25 cellular contexts compared by ENCODE assay signal in genomic region chr18:43515481-43515880, GRCh38.
"Had no signal": no experiment of that assay in that cellular context is flagged by ENCODE, and none has a peak within 500 bp of the region (broad histone marks: within the 10 kb centered on the region; RNA-seq: fewer than 3 reads in every experiment).

No MANE protein-coding gene starts in this region.

- DNase-seq: hippocampal formation; islet precursor cell; left ventricle myocardium inferior; midbrain; mucosa of descending colon; naive thymus-derived CD4-positive, alpha-beta T cell; ovary; right lobe of liver; stimulated activated CD4-positive, alpha-beta T cell treated with anti-CD3 and anti-CD28 coated beads, Interleukin-1b, Interleukin-23, amount 100 ng/mL, for 48 hours; stimulated activated CD4-positive, alpha-beta T cell treated with anti-CD3 and anti-CD28 coated beads, Interleukin-2, amount 100 ng/mL, for 48 hours; stimulated activated CD4-positive, alpha-beta T cell treated with anti-CD3 and anti-CD28 coated beads, Interleukin-4, amount 100 ng/mL, for 4 hours; stimulated activated CD8-positive, alpha-beta memory T cell treated with anti-CD3 and anti-CD28 coated beads, Interleukin-4, amount 100 ng/mL, for 48 hours; stimulated activated naive CD4-positive, alpha-beta T cell treated with Interleukin-2 at 50 U/mL for 16 hours; stimulated activated naive CD8-positive, alpha-beta T cell treated with anti-CD3 and anti-CD28 coated beads, Interleukin-15, amount 100 ng/mL, for 72 hours; substantia nigra; thyroid gland; transverse colon; upper lobe of left lung had no signal

- H3K4me1 ChIP-seq: left ventricle myocardium inferior, right atrium auricular region, right lobe of liver, thyroid gland, transverse colon, upper lobe of left lung, vagina had no signal

- H3K27ac ChIP-seq: left ventricle myocardium inferior, ovary, right atrium auricular region, right lobe of liver, thyroid gland, transverse colon, upper lobe of left lung, vagina had no signal

- H3K4me3 Mint-ChIP-seq: naive thymus-derived CD4-positive, alpha-beta T cell; natural killer cell treated with Interleukin-12 subunit alpha and Interleukin-12 subunit beta and Interleukin-15 and Interleukin-18, amount 100 ng/mL, for 72 hours; stimulated activated memory B cell treated with anti-CD40 and anti-IgM and Interleukin-4, amounts not matched to agents 10 μg/mL and 1 μg/mL and 100 μg/mL, for 72 hours; stimulated activated naive CD8-positive, alpha-beta T cell treated with anti-CD3 and anti-CD28 coated beads, Interleukin-15, amount 100 ng/mL, for 72 hours had no signal

- H3K4me2 ChIP-seq: smooth muscle cell had no signal

- H3K36me3 Mint-ChIP-seq: naive thymus-derived CD4-positive, alpha-beta T cell; stimulated activated memory B cell treated with anti-CD40 and anti-IgM and Interleukin-4, amounts not matched to agents 10 μg/mL and 1 μg/mL and 100 μg/mL, for 72 hours had no signal

- H3K27me3 ChIP-seq: ovary, right atrium auricular region, right lobe of liver, thyroid gland, transverse colon, upper lobe of left lung, vagina had no signal

- H3K27me3 Mint-ChIP-seq: naive thymus-derived CD4-positive, alpha-beta T cell; natural killer cell treated with Interleukin-12 subunit alpha and Interleukin-12 subunit beta and Interleukin-15 and Interleukin-18, amount 100 ng/mL, for 72 hours; progenitor cell of endocrine pancreas; stimulated activated memory B cell treated with anti-CD40 and anti-IgM and Interleukin-4, amounts not matched to agents 10 μg/mL and 1 μg/mL and 100 μg/mL, for 72 hours; stimulated activated naive CD8-positive, alpha-beta T cell treated with anti-CD3 and anti-CD28 coated beads, Interleukin-15, amount 100 ng/mL, for 72 hours had no signal

- H3K4me1 Mint-ChIP-seq: naive thymus-derived CD4-positive, alpha-beta T cell; stimulated activated memory B cell treated with anti-CD40 and anti-IgM and Interleukin-4, amounts not matched to agents 10 μg/mL and 1 μg/mL and 100 μg/mL, for 72 hours; stimulated activated naive CD8-positive, alpha-beta T cell treated with anti-CD3 and anti-CD28 coated beads, Interleukin-15, amount 100 ng/mL, for 72 hours had no signal

- H3K27ac Mint-ChIP-seq: naive thymus-derived CD4-positive, alpha-beta T cell; natural killer cell treated with Interleukin-12 subunit alpha and Interleukin-12 subunit beta and Interleukin-15 and Interleukin-18, amount 100 ng/mL, for 72 hours; progenitor cell of endocrine pancreas; stimulated activated memory B cell treated with anti-CD40 and anti-IgM and Interleukin-4, amounts not matched to agents 10 μg/mL and 1 μg/mL and 100 μg/mL, for 72 hours; stimulated activated naive CD8-positive, alpha-beta T cell treated with anti-CD3 and anti-CD28 coated beads, Interleukin-15, amount 100 ng/mL, for 72 hours had no signal

- H3K9me3 ChIP-seq: ovary, right lobe of liver, thyroid gland, vagina had no signal

- H3K36me3 ChIP-seq: left ventricle myocardium inferior, ovary, right atrium auricular region, right lobe of liver, thyroid gland, transverse colon, upper lobe of left lung, vagina had no signal

- H3K4me3 ChIP-seq: left ventricle myocardium inferior, lung, mucosa of descending colon, ovary, right atrium auricular region, right lobe of liver, smooth muscle cell, thyroid gland, transverse colon, upper lobe of left lung, vagina had no signal
